Comparison of ENCODE assay signal across 17 cellular contexts in genomic region chr13:28573595-28574373, GRCh38.
DNase-seq lines count a peak whose midpoint lies in the region; ATAC-seq, FAIRE-seq and TF ChIP-seq lines count a peak whose summit lies in the region.
"Had no signal": no experiment of that assay in that cellular context is flagged by ENCODE, and none has a peak within 500 bp of the region (broad histone marks: within the 10 kb centered on the region; RNA-seq: fewer than 3 reads in every experiment).

No MANE protein-coding gene starts in this region.

- no peak for DNase-seq in AG04450 (ENCODE audit: low read depth, low spot score)
- no peak for DNase-seq in HCT116 (ENCODE audit: low read depth, low spot score)
- DNase-seq in SIG-M5 treated with dmso at 0.1 percent for 504 hours (lab: John Stamatoyannopoulos, UW; ENCODE audit: unreplicated experiment), result peak; percentile 91
- no peak for DNase-seq in keratinocyte (ENCODE audit: low read depth, low spot score)
- DNase-seq in activated naive CD8-positive, alpha-beta T cell treated with anti-CD3 and anti-CD28 coated beads, Interleukin-2, amount 50 U/mL, for 24 hours, result no peak
- no peak for DNase-seq in HAP-1 (ENCODE audit: low spot score in 2 of 2)
- no peak for DNase-seq in NCI-H774 (lab: John Stamatoyannopoulos, UW)
- DNase-seq: activated CD8-positive, alpha-beta memory T cell treated with anti-CD3 and anti-CD28 coated beads, Interleukin-2, amount 50 U/mL, for 48 hours; cortex of kidney; NCI-H1417; NCI-H526 treated with DMSO at 0.1 percent for 48 hours; stimulated activated naive CD8-positive, alpha-beta T cell treated with anti-CD3 and anti-CD28 coated beads, Interleukin-15, amount 100 ng/mL, for 72 hours had no signal

- intact Hi-C loops in HCT116 (cut with micrococcal nuclease), result no loop called here

- H3K4me1 ChIP-seq in HCT116 (ENCODE audit: control insufficient read depth in 1 of 2, insufficient read depth in 2 of 2, low read length in 2 of 2) (peaks cover 7 to 22% of the 10 kb centered on the region in 2 experiments), keratinocyte (ENCODE audit: control insufficient read depth, extremely low read depth, insufficient read depth, low read length) (peaks cover 10% of the 10 kb centered on the region), HAP-1 (no peaks in the 10 kb centered on the region)

- H3K27me3 Mint-ChIP-seq in activated naive CD8-positive, alpha-beta T cell treated with anti-CD3 and anti-CD28 coated beads, Interleukin-2, amount 50 U/mL, for 24 hours, result peaks cover 11% of the 10 kb centered on the region
- H3K27me3 Mint-ChIP-seq: activated CD4-positive, alpha-beta T cell treated with anti-CD3 and anti-CD28 coated beads, Interleukin-2, amount 10 ng/mL, durations not matched to agents 7 days and 5 days had no signal

- POLR2A ChIA-PET in AG04450 (lab: Yijun Ruan, JAX), result no interaction called here
- POLR2A ChIA-PET in HCT116 (lab: Charles Lee), result no interaction called here

- in situ Hi-C loops in HAP-1 (cut with MboI; ENCODE audit: low sequenced_read_pairs), result no loop called here

- H3K27ac ChIP-seq in AG04450 (ENCODE audit: low read depth, low read length), result peak overlapping the region; percentile 69
- H3K27ac ChIP-seq in HCT116 (ENCODE audit: low read depth, low read length), result no peak overlapping the region
- H3K27ac ChIP-seq in keratinocyte (ENCODE audit: control insufficient read depth, insufficient read depth, low read length), result peak overlapping the region; percentile 51

- H3K27ac Mint-ChIP-seq in activated naive CD8-positive, alpha-beta T cell treated with anti-CD3 and anti-CD28 coated beads, Interleukin-2, amount 50 U/mL, for 24 hours, result no peak overlapping the region
- H3K27ac Mint-ChIP-seq: activated CD4-positive, alpha-beta T cell treated with anti-CD3 and anti-CD28 coated beads, Interleukin-2, amount 10 ng/mL, durations not matched to agents 7 days and 5 days; type B pancreatic cell had no signal

- no peaks in the 10 kb centered on the region for H3K36me3 Mint-ChIP-seq in activated naive CD8-positive, alpha-beta T cell treated with anti-CD3 and anti-CD28 coated beads, Interleukin-2, amount 50 U/mL, for 24 hours (ENCODE audit: low read depth)
- H3K36me3 Mint-ChIP-seq: type B pancreatic cell had no signal

- no peaks in the 10 kb centered on the region for H4K20me1 ChIP-seq in HCT116 (ENCODE audit: insufficient read depth)
- H4K20me1 ChIP-seq in keratinocyte (ENCODE audit: control insufficient read depth, extremely low read depth, insufficient read depth, low read length), result no peaks in the 10 kb centered on the region

- H3K9me2 ChIP-seq in HCT116 (ENCODE audit: insufficient read depth), result 0 out of 2 replicates have a peak, but pooled peaks cover 7% of the 10 kb centered on the region

- no peaks in the 10 kb centered on the region for H3K27me3 ChIP-seq in AG04450 (ENCODE audit: control insufficient read depth, insufficient read depth, low read length)
- no peaks in the 10 kb centered on the region for H3K27me3 ChIP-seq in HCT116 (ENCODE audit: insufficient read depth, low read length)
- H3K27me3 ChIP-seq in keratinocyte (ENCODE audit: control insufficient read depth, extremely low read depth, insufficient read depth, low read length), result no peaks in the 10 kb centered on the region
- H3K27me3 ChIP-seq in HAP-1 (ENCODE audit: low read depth), result no peaks in the 10 kb centered on the region

- CTCF ChIA-PET in AG04450 (lab: Charles Lee) (no interaction called here), HCT116 (lab: Charles Lee) (no interaction called here)

- FAIRE-seq in keratinocyte (lab: Jason Lieb, UNC), result no peak
- FAIRE-seq: TTC549 had no signal

- TF ChIP-seq CTCF in AG04450 (IDR thresholded peaks at IDR 0.05; ENCODE audit: low read depth, low read length) (no peak), HCT116 (IDR thresholded peaks at IDR 0.05 in 2 of 3, conservative IDR thresholded peaks at IDR 0.05 in 1 of 3; ENCODE audit: borderline replicate concordance in 1 of 3, insufficient read depth in 1 of 3, low read depth in 2 of 3, low read length in 2 of 3) (no peak), keratinocyte (optimal IDR thresholded peaks at IDR 0.05 in 1 of 3, IDR thresholded peaks at IDR 0.05 in 1 of 3, conservative IDR thresholded peaks at IDR 0.05 in 1 of 3; ENCODE audit: extremely low read depth in 1 of 3, insufficient read depth in 2 of 3, low read length in 3 of 3) (no peak)

- no peak for ATAC-seq in HCT116
- ATAC-seq in activated naive CD8-positive, alpha-beta T cell treated with anti-CD3 and anti-CD28 coated beads, Interleukin-2, amount 50 U/mL, for 24 hours, result no peak
- ATAC-seq in GM18858 (IDR thresholded peaks at IDR 0.05; ENCODE audit: unreplicated experiment), result no peak

- dilution Hi-C loops in keratinocyte (cut with MboI; ENCODE audit: extremely low pct_ligation_motif_present, low sequenced_read_pairs), result no loop called here

- BruUV-seq in HCT116 (replicated peaks; lab: Mats Ljungman, UMichigan), result no TSS peak

- no peak overlapping the region for H3K4me3 Mint-ChIP-seq in activated naive CD8-positive, alpha-beta T cell treated with anti-CD3 and anti-CD28 coated beads, Interleukin-2, amount 50 U/mL, for 24 hours
- H3K4me3 Mint-ChIP-seq: activated CD4-positive, alpha-beta T cell treated with anti-CD3 and anti-CD28 coated beads, Interleukin-2, amount 10 ng/mL, durations not matched to agents 7 days and 5 days; activated naive CD4-positive, alpha-beta T cell treated with anti-CD3 and anti-CD28 coated beads for 36 hours; stimulated activated naive CD8-positive, alpha-beta T cell treated with anti-CD3 and anti-CD28 coated beads, Interleukin-15, amount 100 ng/mL, for 72 hours; type B pancreatic cell had no signal

- TF ChIP-seq POLR2A in HCT116 (IDR thresholded peaks at IDR 0.05; ENCODE audit: borderline replicate concordance, extremely low read depth, insufficient read depth, insufficient read length), result no peak

- no peaks in the 10 kb centered on the region for H3K9me3 Mint-ChIP-seq in activated naive CD8-positive, alpha-beta T cell treated with anti-CD3 and anti-CD28 coated beads, Interleukin-2, amount 50 U/mL, for 24 hours
- H3K9me3 Mint-ChIP-seq: activated naive CD4-positive, alpha-beta T cell treated with anti-CD3 and anti-CD28 coated beads for 36 hours; stimulated activated naive CD8-positive, alpha-beta T cell treated with anti-CD3 and anti-CD28 coated beads, Interleukin-15, amount 100 ng/mL, for 72 hours; type B pancreatic cell had no signal

- H3K36me3 ChIP-seq in HCT116 (ENCODE audit: control insufficient read depth in 1 of 2, insufficient read depth in 2 of 2, low read length in 2 of 2) (no peaks in the 10 kb centered on the region), keratinocyte (ENCODE audit: control insufficient read depth in 2 of 2, extremely low read depth in 1 of 2, insufficient read depth in 2 of 2, low read length in 2 of 2) (no peaks in the 10 kb centered on the region), HAP-1 (replicated peaks) (no peaks in the 10 kb centered on the region)

- no peaks in the 10 kb centered on the region for H3K9me1 ChIP-seq in keratinocyte (ENCODE audit: control insufficient read depth, extremely low read depth, insufficient read depth, low read length)

- H3K4me3 ChIP-seq in AG04450 (ENCODE audit: low read depth, low read length) (no peak overlapping the region), HCT116 (replicated peaks in 1 of 2; ENCODE audit: low read depth in 1 of 2, low read length in 2 of 2) (no peak overlapping the region), keratinocyte (ENCODE audit: control insufficient read depth in 2 of 3, extremely low read depth in 1 of 3, insufficient read depth in 2 of 3, low read depth in 1 of 3, low read length in 3 of 3) (no peak overlapping the region), HAP-1 (no peak overlapping the region)

- H3K9me3 ChIP-seq in AG04450 (ENCODE audit: control insufficient read depth, insufficient read depth, low read length) (no peaks in the 10 kb centered on the region), HCT116 (ENCODE audit: control insufficient read depth in 1 of 2, insufficient read depth in 1 of 2, low read depth in 1 of 2, low read length in 2 of 2) (no peaks in the 10 kb centered on the region), keratinocyte (ENCODE audit: control insufficient read depth, low read depth, low read length) (no peaks in the 10 kb centered on the region), HAP-1 (no peaks in the 10 kb centered on the region)

- TF ChIP-seq RAD21 in HCT116 (IDR thresholded peaks at IDR 0.05; ENCODE audit: low read depth), result no peak

- RAD21 ChIA-PET in HCT116 (lab: Charles Lee; ENCODE audit: low non-redundant PET in 1 of 2, low total read pairs in 2 of 2, uncharacterized antibody in 2 of 2, unreplicated experiment in 2 of 2), result no interaction called here

- H3K9ac ChIP-seq in HCT116 (ENCODE audit: low read length) (no peak overlapping the region), keratinocyte (ENCODE audit: control insufficient read depth, extremely low read depth, insufficient read depth, low read length) (no peak overlapping the region)

- H3K4me2 ChIP-seq in HCT116 (ENCODE audit: low read length), result peak overlapping the region; percentile 45; the same call in 1 of the 2 replicates
- H3K4me2 ChIP-seq in keratinocyte (ENCODE audit: control insufficient read depth, extremely low read depth, insufficient read depth, low read depth, low read length), result no peak overlapping the region

- H3K4me1 Mint-ChIP-seq in activated naive CD8-positive, alpha-beta T cell treated with anti-CD3 and anti-CD28 coated beads, Interleukin-2, amount 50 U/mL, for 24 hours, result peaks cover 9% of the 10 kb centered on the region

- H2AFZ ChIP-seq in HCT116 (ENCODE audit: low read depth, low read length, poor library complexity, severe bottlenecking) (peak overlapping the region; percentile 85), keratinocyte (ENCODE audit: control insufficient read depth, low read length) (no peak overlapping the region)

- H3K79me2 ChIP-seq in HCT116 (ENCODE audit: insufficient read depth, low read length) (no peaks in the 10 kb centered on the region), keratinocyte (ENCODE audit: control insufficient read depth, insufficient read depth, low read length) (no peaks in the 10 kb centered on the region)

TF ChIP-seq in HCT116, 20 proteins besides CTCF, POLR2A, EP300 and RAD21:
- no peak for TF ChIP-seq CEBPB (IDR thresholded peaks at IDR 0.05; ENCODE audit: low read depth)
- no peak for TF ChIP-seq ZNF274 (IDR thresholded peaks at IDR 0.05; ENCODE audit: low read depth, low read length)
- no peak for TF ChIP-seq ZFX (IDR thresholded peaks at IDR 0.05)
- no peak for TF ChIP-seq ELF1 (IDR thresholded peaks at IDR 0.05; ENCODE audit: borderline replicate concordance, low read depth)
